Comparison of ENCODE assay signal across 8 cellular contexts in genomic region chr14:70906785-70907171, GRCh38. TPM values are rescaled to one million over a fixed set of nuclear protein-coding genes. Genes with fewer than 3 reads are reported as not detected.
DNase-seq lines count a peak whose midpoint lies in the region; ATAC-seq, FAIRE-seq and TF ChIP-seq lines count a peak whose summit lies in the region.

No MANE protein-coding gene starts in this region.

- no peaks in the 10 kb centered on the region for H3K9me3 ChIP-seq in K562 (replicated peaks; ENCODE audit: control insufficient read depth, insufficient read depth, low read depth, low read length)
- H3K9me3 ChIP-seq in liver (ENCODE audit: control insufficient read depth in 4 of 4, low read length in 3 of 4), result no peaks in the 10 kb centered on the region
- no peaks in the 10 kb centered on the region for H3K9me3 ChIP-seq in transverse colon

- peak overlapping the region; percentile 91 for H3K4me3 ChIP-seq in BJ (ENCODE audit: low read depth, low read length)
- peak overlapping the region; percentile 55 for H3K4me3 ChIP-seq in K562
- H3K4me3 ChIP-seq in liver (ENCODE audit: low read depth in 1 of 3, low read length in 3 of 3), result peak overlapping the region; percentile 59 to 77 (median 62)
- H3K4me3 ChIP-seq in transverse colon, result peak overlapping the region; percentile 30 to 85 (median 70)

- H3K4me1 ChIP-seq in K562 (replicated peaks in 1 of 2; ENCODE audit: control insufficient read depth in 2 of 2, insufficient read depth in 2 of 2, low read length in 2 of 2), result peaks cover 2 to 14% of the 10 kb centered on the region in 2 experiments; a peak in 3 of 5 replicates
- peaks cover 2 to 29% (median 22%) of the 10 kb centered on the region in 4 donors for H3K4me1 ChIP-seq in liver (ENCODE audit: control insufficient read depth in 4 of 4, insufficient read depth in 4 of 4, low read length in 3 of 4)
- peaks cover 6 to 51% (median 27%) of the 10 kb centered on the region in 4 donors for H3K4me1 ChIP-seq in transverse colon

- H3K27me3 ChIP-seq in BJ (ENCODE audit: control insufficient read depth, insufficient read depth, low read length), result no peaks in the 10 kb centered on the region
- no peaks in the 10 kb centered on the region for H3K27me3 ChIP-seq in K562 (ENCODE audit: control insufficient read depth in 2 of 2, insufficient read depth in 2 of 2, low read length in 2 of 2)
- no peaks in the 10 kb centered on the region for H3K27me3 ChIP-seq in liver (ENCODE audit: control insufficient read depth in 4 of 4, insufficient read depth in 4 of 4, low read length in 3 of 4)
- H3K27me3 ChIP-seq in transverse colon, result no peaks in the 10 kb centered on the region

- H3K4me2 ChIP-seq in K562 (ENCODE audit: insufficient read depth, low read length), result peak overlapping the region; percentile 71

- intact Hi-C loops in K562 (cut with micrococcal nuclease), result loop anchor here (5.0 kb wide), 1 partner anchor 51 kb away; no protein-coding TSS in a partner anchor
- intact Hi-C loops in transverse colon (cut with DNase I; ENCODE audit: low total_unique reads), result loop anchor here (5.0 kb wide), 1 partner anchor 66 kb away; no protein-coding TSS in a partner anchor

- H3K9me1 ChIP-seq in K562 (ENCODE audit: control insufficient read depth, insufficient read depth, low read length), result no peaks in the 10 kb centered on the region

- TF ChIP-seq EP300 in K562 (IDR thresholded peaks at IDR 0.05; ENCODE audit: low read length) (no peak), transverse colon (IDR thresholded peaks at IDR 0.05; ENCODE audit: low read depth) (no peak)

- H3K27ac ChIP-seq in K562 (ENCODE audit: extremely low read depth, low read depth, low read length) (no peak overlapping the region), liver (ENCODE audit: low read depth in 1 of 2, low read length in 2 of 2) (peak overlapping the region; percentile 94 to 99), transverse colon (peak overlapping the region; percentile 81 to 97 (median 94))

- TF ChIP-seq CTCF in BJ (IDR thresholded peaks at IDR 0.05; ENCODE audit: insufficient read depth, low read depth, low read length) (no peak), K562 (IDR thresholded peaks at IDR 0.05 in 2 of 3, conservative IDR thresholded peaks at IDR 0.05 in 1 of 3; ENCODE audit: insufficient read depth in 2 of 3, low read depth in 1 of 3, low read length in 3 of 3) (no peak), liver (IDR thresholded peaks at IDR 0.05; ENCODE audit: low read depth, low read length, missing input control) (no peak), transverse colon (IDR thresholded peaks at IDR 0.05) (no peak)

- H2AFZ ChIP-seq in K562 (ENCODE audit: low read depth, low read length), result peak overlapping the region; percentile 86

- WGBS in K562 (ENCODE audit: insufficient coverage, low coverage, missing lambda C conversion rate), result 22% methylated on average over 9 of the region's 9 CpGs
- WGBS in liver, result 38% methylated on average over 9 of the region's 9 CpGs
- 0 to 17% methylated on average over 5 to 9 of the region's 9 CpGs for WGBS in transverse colon (ENCODE audit: low coverage in 1 of 2), 2 donors

- CTCF ChIA-PET in BJ (lab: Yijun Ruan, JAX) (interaction anchor here (0.6 to 4.2 kb wide), 18 partner anchors 10 to 846 kb away, joined by 3 to 37 read pairs (median 6); no protein-coding TSS in a partner anchor), K562 (lab: Yijun Ruan, JAX; ENCODE audit: low intra/inter-chr PET ratio) (no interaction called here)

- in situ Hi-C loops in K562 (cut with MboI), result no loop called here
- in situ Hi-C loops in transverse colon (cut with MboI; ENCODE audit: low pct_ligation_motif_present in 1 of 4, low pct_unique_long_range_greater_than_20kb in 1 of 4, low sequenced_read_pairs in 3 of 4), result no loop called here

- DNase-seq in BJ (ENCODE audit: low read depth) (no peak), K562 (ENCODE audit: extremely low read depth in 1 of 4, low spot score in 3 of 4) (peak in 1 of 4 experiments; percentile 3), transverse colon (no peak), MV-4-11 (lab: John Stamatoyannopoulos, UW) (no peak), pons (ENCODE audit: low spot score) (no peak)
- no peak for DNase-seq in activated CD4-positive, alpha-beta T cell treated with anti-CD3 and anti-CD28 coated beads for 4 hours

- H3K9ac ChIP-seq in K562 (ENCODE audit: insufficient read depth in 1 of 2, low read depth in 2 of 2, low read length in 2 of 2), result peak overlapping the region; percentile 64 to 77
- peak overlapping the region; percentile 44 to 89 for H3K9ac ChIP-seq in liver (ENCODE audit: low read depth in 1 of 2, low read length in 2 of 2)

- FAIRE-seq in K562 (lab: Jason Lieb, UNC), result peak; percentile 52

- peak; percentile 2 for ATAC-seq in HG03354 (IDR thresholded peaks at IDR 0.05; ENCODE audit: poor library complexity, severe bottlenecking, unreplicated experiment)
- ATAC-seq in K562, result peak; percentile 24

- no peaks in the 10 kb centered on the region for H4K20me1 ChIP-seq in K562 (replicated peaks; ENCODE audit: control insufficient read depth, insufficient read depth, low read length)

- no peaks in the 10 kb centered on the region for H3K79me2 ChIP-seq in K562 (ENCODE audit: control insufficient read depth, insufficient read depth, low read length)

- TF ChIP-seq POLR2A in K562 (conservative IDR thresholded peaks at IDR 0.05), result no peak
- no peak for TF ChIP-seq POLR2A in transverse colon (IDR thresholded peaks at IDR 0.05)

- no peaks in the 10 kb centered on the region for H3K36me3 ChIP-seq in BJ (ENCODE audit: control insufficient read depth, insufficient read depth, low read length)
- no peaks in the 10 kb centered on the region for H3K36me3 ChIP-seq in K562 (ENCODE audit: control insufficient read depth, insufficient read depth, low read length)
- H3K36me3 ChIP-seq in liver (ENCODE audit: control insufficient read depth in 4 of 4, insufficient read depth in 3 of 4, low read depth in 1 of 4, low read length in 3 of 4), result no peaks in the 10 kb centered on the region
- H3K36me3 ChIP-seq in transverse colon, result no peaks in the 10 kb centered on the region

- TF ChIP-seq RAD21 in K562 (CRISPR knock-in tag; conservative IDR thresholded peaks at IDR 0.05 in 1 of 2, IDR thresholded peaks at IDR 0.05 in 1 of 2) (no peak), liver (IDR thresholded peaks at IDR 0.05) (no peak)

- BruUV-seq in K562 (replicated peaks; lab: Mats Ljungman, UMichigan), result TSS peak; percentile 65

- POLR2A ChIA-PET in BJ (lab: Charles Lee), result interaction anchor here (1.3 kb wide), 1 partner anchor 28 kb away, joined by 3 read pairs; no protein-coding TSS in a partner anchor
- POLR2A ChIA-PET in K562 (lab: Yijun Ruan, JAX), result no interaction called here

TF ChIP-seq in K562, 482 proteins besides CTCF, POLR2A, EP300 and RAD21 (continues in another document):
- TF ChIP-seq NFRKB (IDR thresholded peaks at IDR 0.05; ENCODE audit: low read depth) (no peak), HNRNPUL1 (IDR thresholded peaks at IDR 0.05; ENCODE audit: low read length) (no peak)

TF ChIP-seq in liver, 16 proteins besides CTCF, POLR2A, EP300 and RAD21:
- TF ChIP-seq YY1 (IDR thresholded peaks at IDR 0.05), result peak; percentile 56
- no peak for TF ChIP-seq EGR1 (IDR thresholded peaks at IDR 0.05; ENCODE audit: low read depth in 2 of 2)
- TF ChIP-seq RXRA (IDR thresholded peaks at IDR 0.05), result peak in 1 of 2 donors; percentile 24
- TF ChIP-seq TAF1 (conservative IDR thresholded peaks at IDR 0.05), result no peak
- TF ChIP-seq SP1 (IDR thresholded peaks at IDR 0.05), result peak; percentile 49

RNA-seq across cellular contexts. Expression of gene PCNX1, which starts 0.5 kb away (rescaled TPM):
- polyA plus RNA-seq in BJ (2011; rRNA removed) (33.2 and 47.8 TPM in 2 replicates), K562 (2011; rRNA removed) (2.3 and 2.8 TPM in 2 replicates), K562 (2014; fragmentation: Illumina TruSeq; extraction: Trizol) (1.3 and 2.1 TPM in 2 replicates), K562 (2014; fragmentation: Nextera tagmentation; extraction: Ambion mirVana) (under 1 TPM; 0.30 to 0.39 TPM), K562 (2014; rRNA removed) (1.2 and 1.8 TPM in 2 replicates), liver (1 to 10 TPM; 5.7 to 7.0 TPM)
- 110 and 125 TPM in 2 replicates for polyA minus RNA-seq in BJ (2011; rRNA and poly(A)+ RNA removed)
- total RNA-seq in K562 (2011; cell fraction: chromatin; rRNA removed; ENCODE audit: low replicate concordance), result 16.2 and 32.4 TPM in 2 replicates
- total RNA-seq in K562 (2011; cell fraction: nucleolus; rRNA removed), result 4.3 and 6.3 TPM in 2 replicates
- 8.9 and 9.5 TPM in 2 replicates for total RNA-seq in K562 (2011; cell fraction: nucleoplasm; rRNA removed)
- total RNA-seq in K562 (2014; rRNA removed) (1.5 and 2.6 TPM in 2 replicates), K562 (2014; rRNA removed; fragmentation: Illumina TruSeq; extraction: Trizol) (2.6 and 5.2 TPM in 2 replicates), K562 (2015; rRNA removed; fragmentation: Illumina TruSeq; extraction: Trizol) (3.6 and 4.5 TPM in 2 replicates), K562 (2021) (2.8 and 3.1 TPM in 2 replicates), liver (10 to 100 TPM; 29.5 to 41.2 TPM), transverse colon (10 to 100 TPM; 15.0 to 64.6 (median 46.0) TPM)
- polyA plus RNA-seq in K562 (2011; cell fraction: cytosol; rRNA removed), result 1.6 and 3.7 TPM in 2 replicates
- polyA plus RNA-seq in K562 (2011; cell fraction: nucleus; rRNA removed), result 3.9 and 5.8 TPM in 2 replicates
- polyA plus RNA-seq in K562 (2012), result 0.85 and 3.1 TPM in 2 replicates
- polyA minus RNA-seq in K562 (2011; rRNA and poly(A)+ RNA removed), result 8.8 and 10.6 TPM in 2 replicates
- 4.1 and 7.1 TPM in 2 replicates for polyA minus RNA-seq in K562 (2011; cell fraction: cytosol; rRNA and poly(A)+ RNA removed)
- 5.1 and 8.6 TPM in 2 replicates for polyA minus RNA-seq in K562 (2011; cell fraction: nucleus; rRNA and poly(A)+ RNA removed)
